In genomic region chr5:177402271-177403043, GRCh38 we compare ENCODE assay signal across 6 cellular contexts. TPM values are rescaled to one million over a fixed set of nuclear protein-coding genes. Genes with fewer than 3 reads are reported as not detected.
DNase-seq lines count a peak whose midpoint lies in the region; ATAC-seq and TF ChIP-seq lines count a peak whose summit lies in the region.

No MANE protein-coding gene starts in this region.

- TF ChIP-seq CTCF in neutrophil (IDR thresholded peaks at IDR 0.05): peak; percentile 47

- ATAC-seq in HG03280 (IDR thresholded peaks at IDR 0.05; ENCODE audit: unreplicated experiment) (no peak), HG03521 (IDR thresholded peaks at IDR 0.05; ENCODE audit: unreplicated experiment) (no peak)

- H3K27ac ChIP-seq in SJCRH30 (no peak overlapping the region), neutrophil (no peak overlapping the region)

- H3K9me3 ChIP-seq in SJCRH30 (replicated peaks) (no peaks in the 10 kb centered on the region), neutrophil (no peaks in the 10 kb centered on the region)

- peak; percentile 79 for DNase-seq in HK-2 (ENCODE audit: unreplicated experiment)
- DNase-seq in SJCRH30: no peak
- DNase-seq in central memory CD4-positive, alpha-beta T cell: peak; percentile 63

- H3K27me3 ChIP-seq in SJCRH30 (no peaks in the 10 kb centered on the region), neutrophil (peaks cover 66% of the 10 kb centered on the region)

- H3K4me3 ChIP-seq in SJCRH30: peak overlapping the region; percentile 66
- H3K4me3 ChIP-seq in neutrophil (ENCODE audit: low read depth in 1 of 2, low read length in 1 of 2): peak overlapping the region; percentile 52 to 80

- no peaks in the 10 kb centered on the region for H3K36me3 ChIP-seq in SJCRH30
- H3K36me3 ChIP-seq in neutrophil: no peaks in the 10 kb centered on the region

- H3K4me1 ChIP-seq in SJCRH30 (no peaks in the 10 kb centered on the region), neutrophil (ENCODE audit: control insufficient read depth in 1 of 2, insufficient read depth in 1 of 2, low read depth in 1 of 2, low read length in 1 of 2) (peaks cover 50 to 53% of the 10 kb centered on the region in 2 experiments)

RNA-seq across cellular contexts. Expression of gene PFN3, which starts 2.0 kb away (rescaled TPM):
- total RNA-seq in SJCRH30 (2014; rRNA removed; shearing (Covaris generic)): not detected in 2 replicates

RNA-seq across cellular contexts. Expression of gene F12, which starts 6.9 kb away (rescaled TPM):
- total RNA-seq in SJCRH30 (2014; rRNA removed; shearing (Covaris generic)): 5.9 and 6.5 TPM in 2 replicates

RNA-seq across cellular contexts. Expression of gene SLC34A1, which starts 18.2 kb away (rescaled TPM):
- not detected in 2 replicates for total RNA-seq in SJCRH30 (2014; rRNA removed; shearing (Covaris generic))

RNA-seq across cellular contexts. Expression of gene GRK6, which starts 24.0 kb away (rescaled TPM):
- total RNA-seq in SJCRH30 (2014; rRNA removed; shearing (Covaris generic)): 45.1 and 48.4 TPM in 2 replicates

RNA-seq across cellular contexts. Expression of gene PRR7, which starts 44.2 kb away (rescaled TPM):
- 6.4 TPM in 2 replicates for total RNA-seq in SJCRH30 (2014; rRNA removed; shearing (Covaris generic))

Comparison
In these comparisons a context has a peak if more than half of its experiments do, and no peak if none do; other contexts are left out.
1. DNase-seq: peak in HK-2 (single experiment) and central memory CD4-positive, alpha-beta T cell (single experiment); none in SJCRH30 (0 of 2).